8 cellular contexts compared by ENCODE assay signal in genomic region chr4:88592600-88593448, GRCh38. TPM values are rescaled to one million over a fixed set of nuclear protein-coding genes. Genes with fewer than 3 reads are reported as not detected.
DNase-seq lines count a peak whose midpoint lies in the region; ATAC-seq lines count a peak whose summit lies in the region.

No MANE protein-coding gene starts in this region.

- DNase-seq in NCI-H2107 treated with DMSO at 0.1 percent for 48 hours (lab: John Stamatoyannopoulos, UW; ENCODE audit: unreplicated experiment) (peak; percentile 46), NCI-H2107 (lab: John Stamatoyannopoulos, UW) (no peak), NCI-H2029 (lab: John Stamatoyannopoulos, UW) (peak; percentile 57), cerebellum (ENCODE audit: low spot score) (peak; percentile 91), kidney tubule cell (ENCODE audit: low spot score) (peak; percentile 91)
- DNase-seq in activated CD4-positive, alpha-beta T cell treated with anti-CD3 and anti-CD28 coated beads for 1 hour, result peak; percentile 73
- peak; percentile 50 to 84 (median 66) for DNase-seq in stimulated activated CD4-positive, alpha-beta T cell treated with anti-CD3 and anti-CD28 coated beads, Interleukin-1b, Interleukin-23, amount 100 ng/mL, for 24 hours (ENCODE audit: low read depth in 4 of 4, low spot score in 1 of 4)

- peak; percentile 84 for ATAC-seq in HG02798 (IDR thresholded peaks at IDR 0.05; ENCODE audit: poor library complexity, unreplicated experiment)

RNA-seq across cellular contexts. Expression of gene HERC3, which starts 0.5 kb away (rescaled TPM):
- total RNA-seq in cerebellum, result 65.6 TPM
